20 cellular contexts compared by ENCODE assay signal in the genomic region with DNA sequence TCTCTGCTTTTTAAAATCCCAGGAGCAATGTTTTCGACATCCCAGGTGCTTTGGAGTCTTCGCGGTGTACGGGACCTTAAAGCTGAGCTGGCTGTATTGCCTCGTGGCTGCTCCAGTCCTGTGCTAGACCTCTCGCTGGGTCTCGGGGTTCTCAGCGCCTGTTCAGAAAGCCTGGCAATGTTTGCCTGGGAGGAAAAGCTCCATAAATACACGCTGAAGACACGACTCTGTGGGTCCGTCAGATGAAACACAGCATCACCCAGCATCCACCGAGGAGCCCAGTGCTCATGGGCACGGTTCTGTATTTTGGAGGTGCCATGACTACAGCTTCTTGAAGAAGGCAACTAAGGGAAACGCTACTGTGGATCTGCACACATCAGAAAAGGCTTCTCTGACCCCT. TPM values are rescaled to one million over a fixed set of nuclear protein-coding genes. Genes with fewer than 3 reads are reported as not detected.
A peak's percentile ranks its signal among the peaks of the same experiment; 100 is the strongest.
DNase-seq lines count a peak whose midpoint lies in the region; ATAC-seq and TF ChIP-seq lines count a peak whose summit lies in the region.
"Had no signal": no experiment of that assay in that cellular context is flagged by ENCODE, and none has a peak within 500 bp of the region (broad histone marks: within the 10 kb centered on the region; RNA-seq: fewer than 3 reads in every experiment).

No MANE protein-coding gene starts in this region.

- H2AFZ ChIP-seq in OCI-LY7 (ENCODE audit: low read length): no peak overlapping the region

- BruUV-seq in OCI-LY7 (replicated peaks; lab: Mats Ljungman, UMichigan): no TSS peak

- no peak for TF ChIP-seq CTCF in HL-60 (IDR thresholded peaks at IDR 0.05; ENCODE audit: insufficient read depth, low read length)
- no peak for TF ChIP-seq CTCF in gastrocnemius medialis (IDR thresholded peaks at IDR 0.05 in 4 of 5, conservative IDR thresholded peaks at IDR 0.05 in 1 of 5)
- TF ChIP-seq CTCF in OCI-LY7 (conservative IDR thresholded peaks at IDR 0.05; ENCODE audit: low read length): no peak

- no peak for DNase-seq in activated CD4-positive, alpha-beta T cell treated with anti-CD3 and anti-CD28 coated beads, Interleukin-2, amount 10 ng/mL, durations not matched to agents 7 days and 5 days
- DNase-seq in activated CD4-positive, alpha-beta T cell treated with anti-CD3 and anti-CD28 coated beads for 48 hours: no peak
- DNase-seq in HL-60 (ENCODE audit: low read depth in 1 of 2, low spot score in 1 of 2) (no peak), immature natural killer cell (no peak), gastrocnemius medialis (no peak), SKM-1 treated with dmso at 0.1 percent for 144 hours (lab: John Stamatoyannopoulos, UW; ENCODE audit: unreplicated experiment) (no peak), mesendoderm (no peak), OCI-LY7 (ENCODE audit: low spot score) (no peak)
- DNase-seq: activated naive CD4-positive, alpha-beta T cell treated with anti-CD3 and anti-CD28 coated beads for 36 hours; H9; left ventricle myocardium superior; NCI-H1417; NCI-H2171; NCI-H82; stimulated activated CD4-positive, alpha-beta T cell treated with anti-CD3 and anti-CD28 coated beads, Interleukin-15, amount 100 ng/mL, for 24 hours; stimulated activated naive CD4-positive, alpha-beta T cell treated with Interleukin-2 at 50 U/mL for 16 hours had no signal

- H3K4me2 ChIP-seq in mesendoderm (ENCODE audit: low read length) (no peak overlapping the region), OCI-LY7 (ENCODE audit: low read length) (no peak overlapping the region)
- H3K4me2 ChIP-seq: KMS-11 had no signal

- H3K18ac ChIP-seq in mesendoderm (ENCODE audit: low read length): no peak overlapping the region

- TF ChIP-seq POLR2A in gastrocnemius medialis (IDR thresholded peaks at IDR 0.05): no peak

- no peaks in the 10 kb centered on the region for H3K9me3 ChIP-seq in gastrocnemius medialis
- H3K9me3 ChIP-seq in OCI-LY7 (ENCODE audit: low read length): no peaks in the 10 kb centered on the region
- H3K9me3 ChIP-seq: gastroesophageal sphincter had no signal

- no peak overlapping the region for H2AK5ac ChIP-seq in mesendoderm (ENCODE audit: low read length)

- no peak overlapping the region for H3K56ac ChIP-seq in mesendoderm (ENCODE audit: low read length)

- no peak overlapping the region for H3K4me3 ChIP-seq in HL-60 (replicated peaks; ENCODE audit: insufficient read depth, low read length)
- no peak overlapping the region for H3K4me3 ChIP-seq in gastrocnemius medialis
- no peak overlapping the region for H3K4me3 ChIP-seq in mesendoderm (ENCODE audit: low read length)
- H3K4me3 ChIP-seq in OCI-LY7 (ENCODE audit: low read depth, low read length, poor library complexity, severe bottlenecking): no peak overlapping the region
- H3K4me3 ChIP-seq: gastroesophageal sphincter had no signal

- no peak overlapping the region for H4K5ac ChIP-seq in mesendoderm (ENCODE audit: low read length)

- CTCF ChIA-PET in activated CD4-positive, alpha-beta T cell treated with anti-CD3 and anti-CD28 coated beads, Interleukin-2, amount 10 ng/mL, durations not matched to agents 7 days and 5 days (lab: Charles Lee): interaction anchor here (0.5 to 6.0 kb wide), 2 partner anchors 12 to 20 kb away, joined by 3 to 34 read pairs; no protein-coding TSS in a partner anchor
- CTCF ChIA-PET in OCI-LY7 (lab: Charles Lee; ENCODE audit: unreplicated experiment): no interaction called here

- in situ Hi-C loops in gastrocnemius medialis (cut with MboI; ENCODE audit: low sequenced_read_pairs in 4 of 4): no loop called here

- H3K27ac Mint-ChIP-seq in activated CD4-positive, alpha-beta T cell treated with anti-CD3 and anti-CD28 coated beads, Interleukin-2, amount 10 ng/mL, durations not matched to agents 7 days and 5 days: peak overlapping the region; percentile 26
- H3K27ac Mint-ChIP-seq in immature natural killer cell: peak overlapping the region; percentile 97 to 100 (median 98)
- H3K27ac Mint-ChIP-seq: activated naive CD4-positive, alpha-beta T cell treated with anti-CD3 and anti-CD28 coated beads for 36 hours; H9 had no signal

- no peak overlapping the region for H2BK120ac ChIP-seq in mesendoderm (ENCODE audit: low read depth, low read length)

- peaks cover 94% of the 10 kb centered on the region for H3K4me1 Mint-ChIP-seq in activated CD4-positive, alpha-beta T cell treated with anti-CD3 and anti-CD28 coated beads, Interleukin-2, amount 10 ng/mL, durations not matched to agents 7 days and 5 days
- peaks cover 100% of the 10 kb centered on the region in 2 donors for H3K4me1 Mint-ChIP-seq in immature natural killer cell

- H3K79me1 ChIP-seq in mesendoderm (ENCODE audit: low read length): no peaks in the 10 kb centered on the region

- H3K36me3 Mint-ChIP-seq in activated CD4-positive, alpha-beta T cell treated with anti-CD3 and anti-CD28 coated beads, Interleukin-2, amount 10 ng/mL, durations not matched to agents 7 days and 5 days (ENCODE audit: low read depth): peaks cover 74% of the 10 kb centered on the region
- H3K36me3 Mint-ChIP-seq in immature natural killer cell: peaks cover 15 to 40% (median 21%) of the 10 kb centered on the region in 3 donors

- no peak overlapping the region for H2BK5ac ChIP-seq in mesendoderm (ENCODE audit: low read length)

- H3K27ac ChIP-seq in HL-60 (replicated peaks): peak overlapping the region; percentile 73
- H3K27ac ChIP-seq in gastrocnemius medialis: peak overlapping the region; percentile 15 to 100 (median 74)
- H3K27ac ChIP-seq in mesendoderm (ENCODE audit: low read depth, low read length): no peak overlapping the region
- no peak overlapping the region for H3K27ac ChIP-seq in OCI-LY7 (ENCODE audit: low read depth, low read length, poor library complexity, severe bottlenecking)
- H3K27ac ChIP-seq: KMS-11 had no signal

- peaks cover 58 to 65% of the 10 kb centered on the region in 2 donors for H3K4me1 ChIP-seq in gastrocnemius medialis
- H3K4me1 ChIP-seq in mesendoderm (ENCODE audit: control insufficient read depth, low read depth, low read length): peaks cover 7% of the 10 kb centered on the region
- peaks cover 34% of the 10 kb centered on the region for H3K4me1 ChIP-seq in OCI-LY7 (ENCODE audit: insufficient read depth, low read length, poor library complexity, severe bottlenecking)

- intact Hi-C loops in gastrocnemius medialis (cut with DNase I; ENCODE audit: low total_unique reads): no loop called here
- intact Hi-C loops in OCI-LY7 (cut with micrococcal nuclease; ENCODE audit: unreplicated experiment): no loop called here

- no peak overlapping the region for H4K8ac ChIP-seq in mesendoderm (ENCODE audit: low read depth, low read length)

- H3K27me3 ChIP-seq in HL-60 (ENCODE audit: insufficient read depth, poor library complexity, severe bottlenecking) (no peaks in the 10 kb centered on the region), gastrocnemius medialis (no peaks in the 10 kb centered on the region), mesendoderm (ENCODE audit: insufficient read depth, low read length, poor library complexity) (no peaks in the 10 kb centered on the region)
- H3K27me3 ChIP-seq: gastroesophageal sphincter had no signal

- H3K23ac ChIP-seq in mesendoderm (ENCODE audit: low read length): no peak overlapping the region

- no peak overlapping the region for H3K9ac ChIP-seq in mesendoderm (ENCODE audit: low read length)
- H3K9ac ChIP-seq: KMS-11 had no signal

- no peak for ATAC-seq in gastrocnemius medialis
- ATAC-seq: gastroesophageal sphincter, left ventricle myocardium superior had no signal

- POLR2A ChIA-PET in activated CD4-positive, alpha-beta T cell treated with anti-CD3 and anti-CD28 coated beads, Interleukin-2, amount 10 ng/mL, durations not matched to agents 7 days and 5 days (lab: Charles Lee): no interaction called here
- POLR2A ChIA-PET in OCI-LY7 (lab: Charles Lee): interaction anchor here (0.6 kb wide), 1 partner anchor 63 kb away, joined by 3 read pairs; no protein-coding TSS in a partner anchor

- H4K20me1 ChIP-seq in OCI-LY7 (ENCODE audit: insufficient read depth, low read length): no peaks in the 10 kb centered on the region

- H2BK15ac ChIP-seq in mesendoderm (replicated peaks; ENCODE audit: low read depth): no peak overlapping the region

- no CpG with 5 or more reads among the region's 14 CpGs for WGBS in mesendoderm (ENCODE audit: extremely low coverage, insufficient coverage, low lambda C conversion rate)

- H3K4ac ChIP-seq in mesendoderm (ENCODE audit: low read depth, low read length): no peak overlapping the region

- H3K27me3 Mint-ChIP-seq in activated CD4-positive, alpha-beta T cell treated with anti-CD3 and anti-CD28 coated beads, Interleukin-2, amount 10 ng/mL, durations not matched to agents 7 days and 5 days: no peaks in the 10 kb centered on the region
- H3K27me3 Mint-ChIP-seq in immature natural killer cell (ENCODE audit: low read depth in 3 of 3): peaks cover 8 to 40% (median 28%) of the 10 kb centered on the region in 3 donors

- H3K79me2 ChIP-seq in mesendoderm (ENCODE audit: control insufficient read depth, insufficient read depth, low read length) (no peaks in the 10 kb centered on the region), OCI-LY7 (ENCODE audit: insufficient read depth, low read depth, low read length) (no peaks in the 10 kb centered on the region)

- H3K36me3 ChIP-seq in gastrocnemius medialis (no peaks in the 10 kb centered on the region), mesendoderm (ENCODE audit: control insufficient read depth, insufficient read depth, low read length) (no peaks in the 10 kb centered on the region), OCI-LY7 (ENCODE audit: insufficient read depth, low read length) (peaks cover under 1% of the 10 kb centered on the region; the same call in 1 of the 2 replicates)
- H3K36me3 ChIP-seq: gastroesophageal sphincter had no signal

- H3K4me3 Mint-ChIP-seq in activated CD4-positive, alpha-beta T cell treated with anti-CD3 and anti-CD28 coated beads, Interleukin-2, amount 10 ng/mL, durations not matched to agents 7 days and 5 days: no peak overlapping the region
- H3K4me3 Mint-ChIP-seq in immature natural killer cell: peak overlapping the region in 4 of 5 donors; percentile 70 to 84 (median 80)
- H3K4me3 Mint-ChIP-seq: activated naive CD4-positive, alpha-beta T cell treated with anti-CD3 and anti-CD28 coated beads for 36 hours; H9 had no signal

- no peaks in the 10 kb centered on the region for H3K9me3 Mint-ChIP-seq in activated CD4-positive, alpha-beta T cell treated with anti-CD3 and anti-CD28 coated beads, Interleukin-2, amount 10 ng/mL, durations not matched to agents 7 days and 5 days
- H3K9me3 Mint-ChIP-seq in immature natural killer cell: no peaks in the 10 kb centered on the region
- H3K9me3 Mint-ChIP-seq: H9 had no signal

- H3K9me2 ChIP-seq in OCI-LY7 (ENCODE audit: insufficient read depth, low read length): no peaks in the 10 kb centered on the region

RNA-seq across cellular contexts. Expression of a gene that starts 21.6 kb away (rescaled TPM):
- total RNA-seq in activated CD4-positive, alpha-beta T cell treated with anti-CD3 and anti-CD28 coated beads, Interleukin-2, amount 10 ng/mL, durations not matched to agents 7 days and 5 days: 100 to 1,000 TPM; 111 to 133 TPM
- 100 to 1,000 TPM; 187 to 403 (median 297) TPM for polyA plus RNA-seq in immature natural killer cell
- total RNA-seq in gastrocnemius medialis: 10 to 100 TPM; 28.6 to 55.0 (median 50.4) TPM
- 5.9 TPM for polyA plus RNA-seq in mesendoderm (2013, experiment 1 of 2)
- 6.3 TPM for polyA plus RNA-seq in mesendoderm (2013, experiment 2 of 2)
- 13.5 and 16.4 TPM in 2 replicates for total RNA-seq in OCI-LY7 (2014; rRNA removed; shearing (Covaris generic))
- total RNA-seq in OCI-LY7 (2022): 25.2 and 28.9 TPM in 2 replicates
- total RNA-seq: A172, Daoy had no signal

Comparison
In these comparisons a context has a peak if more than half of its experiments do, and no peak if none do; other contexts are left out.
1. H3K27ac ChIP-seq: peak in HL-60 (single experiment) and gastrocnemius medialis (4 of 4); none in mesendoderm (single experiment) and OCI-LY7 (single experiment).